8 cellular contexts compared by ENCODE assay signal in genomic region chr11:34250732-34251639, GRCh38.
DNase-seq lines count a peak whose midpoint lies in the region; ATAC-seq and TF ChIP-seq lines count a peak whose summit lies in the region.

No MANE protein-coding gene starts in this region.

- H3K9me3 ChIP-seq in neural progenitor cell (ENCODE audit: low read depth) = no peaks in the 10 kb centered on the region

- no peaks in the 10 kb centered on the region for H4K20me1 ChIP-seq in neural progenitor cell (ENCODE audit: low read depth)

- DNase-seq in NCI-H2171 treated with DMSO at 0.1 percent for 48 hours (lab: John Stamatoyannopoulos, UW) = peak; percentile 70
- peak; percentile 54 for DNase-seq in activated CD8-positive, alpha-beta memory T cell treated with anti-CD3 and anti-CD28 coated beads for 1 hour (ENCODE audit: extremely low read depth in 1 of 2, low read depth in 1 of 2)
- DNase-seq in epithelial cell of esophagus (ENCODE audit: low read depth) = peak; percentile 95
- peak; percentile 56 for DNase-seq in neural progenitor cell (ENCODE audit: low spot score)
- peak; percentile 33 for DNase-seq in stromal cell of bone marrow (ENCODE audit: low read depth)
- DNase-seq in NCI-H146 treated with DMSO at 0.1 percent for 48 hours (lab: John Stamatoyannopoulos, UW; ENCODE audit: unreplicated experiment) = no peak

- TF ChIP-seq CTCF in epithelial cell of esophagus (IDR thresholded peaks at IDR 0.05; ENCODE audit: insufficient read depth, low read depth, low read length, missing control alignments) (no peak), neural progenitor cell (IDR thresholded peaks at IDR 0.05) (no peak)

- H3K4me3 ChIP-seq in epithelial cell of esophagus (ENCODE audit: low read length) (no peak overlapping the region), neural progenitor cell (no peak overlapping the region)

- no peaks in the 10 kb centered on the region for H3K36me3 Mint-ChIP-seq in neural progenitor cell

- H3K9ac ChIP-seq in neural progenitor cell = no peak overlapping the region

- peaks cover 2% of the 10 kb centered on the region for H3K27me3 Mint-ChIP-seq in neural progenitor cell (ENCODE audit: insufficient read depth, low read depth)

- no peaks in the 10 kb centered on the region for H3K9me3 Mint-ChIP-seq in neural progenitor cell

- no peak overlapping the region for H3K4me3 Mint-ChIP-seq in neural progenitor cell

- peaks cover 33% of the 10 kb centered on the region for H3K4me1 Mint-ChIP-seq in neural progenitor cell

- peak overlapping the region; percentile 31 for H3K4me2 ChIP-seq in neural progenitor cell

- H3K27me3 ChIP-seq in neural progenitor cell = no peaks in the 10 kb centered on the region

- no peaks in the 10 kb centered on the region for H3K79me2 ChIP-seq in neural progenitor cell (ENCODE audit: low read depth)

- H3F3A ChIP-seq in neural progenitor cell (ENCODE audit: low read depth) = no peaks in the 10 kb centered on the region

- no peak overlapping the region for H2AFZ ChIP-seq in neural progenitor cell (replicated peaks)

- H3K27ac Mint-ChIP-seq in neural progenitor cell = peak overlapping the region; percentile 29

- peaks cover 8% of the 10 kb centered on the region for H3K4me1 ChIP-seq in neural progenitor cell

- no peak overlapping the region for H3K27ac ChIP-seq in neural progenitor cell

- peak; percentile 90 for ATAC-seq in GM18498 (IDR thresholded peaks at IDR 0.05; ENCODE audit: unreplicated experiment)
- ATAC-seq in HG02610 (IDR thresholded peaks at IDR 0.05; ENCODE audit: unreplicated experiment) = peak; percentile 71

- no peaks in the 10 kb centered on the region for H3K36me3 ChIP-seq in neural progenitor cell
